ENCODE assay signal across 1 cellular context in genomic region chr17:81046131-81046769, GRCh38.
TF ChIP-seq lines count a peak whose summit lies in the region.

No MANE protein-coding gene starts in this region.

TF ChIP-seq in WTC11, 78 proteins besides CTCF, POLR2A, EP300 and RAD21 (continued from another document):
- TF ChIP-seq ZNF281 (CRISPR knock-in tag; IDR thresholded peaks at IDR 0.05) (no peak), NFE2L1 (CRISPR knock-in tag; IDR thresholded peaks at IDR 0.05) (no peak), GTF2I (CRISPR knock-in tag; conservative IDR thresholded peaks at IDR 0.05) (no peak), ZBTB21 (CRISPR knock-in tag; IDR thresholded peaks at IDR 0.05; ENCODE audit: borderline replicate concordance) (no peak), ATF1 (CRISPR knock-in tag; IDR thresholded peaks at IDR 0.05) (no peak), KAT7 (CRISPR knock-in tag; IDR thresholded peaks at IDR 0.05; ENCODE audit: borderline replicate concordance) (no peak)
